In genomic region chr19:1085053-1085658, GRCh38 we compare ENCODE assay signal across 1 cellular context.
TF ChIP-seq lines count a peak whose summit lies in the region.

No MANE protein-coding gene starts in this region.

TF ChIP-seq in HepG2, 621 proteins besides CTCF, POLR2A, EP300 and RAD21:
- peak; percentile 60 for TF ChIP-seq HNRNPK (IDR thresholded peaks at IDR 0.05; ENCODE audit: low read depth, low read length, poor library complexity, severe bottlenecking)
- TF ChIP-seq NR2F2 (IDR thresholded peaks at IDR 0.05; ENCODE audit: borderline replicate concordance, low read depth), result peak; percentile 3; the same call in 1 of the 2 replicates
- TF ChIP-seq E2F1 (CRISPR knock-in tag; IDR thresholded peaks at IDR 0.05), result no peak
- no peak for TF ChIP-seq ONECUT2 (CRISPR knock-in tag; IDR thresholded peaks at IDR 0.05)
- TF ChIP-seq POLR2AphosphoS2 (IDR thresholded peaks at IDR 0.05; ENCODE audit: low read depth, low read length), result no peak
- 0 out of 2 replicates have a peak, but pooled peaks have one; percentile 11 for TF ChIP-seq ZNF564 (CRISPR knock-in tag; IDR thresholded peaks at IDR 0.05)
- TF ChIP-seq POLR2AphosphoS5 (IDR thresholded peaks at IDR 0.05; ENCODE audit: low read depth, low read length), result peak; percentile 39; the same call in 1 of the 2 replicates
- peak; percentile 32 for TF ChIP-seq POLR2G (IDR thresholded peaks at IDR 0.05; ENCODE audit: low read depth, low read length)
